In the genomic region with DNA sequence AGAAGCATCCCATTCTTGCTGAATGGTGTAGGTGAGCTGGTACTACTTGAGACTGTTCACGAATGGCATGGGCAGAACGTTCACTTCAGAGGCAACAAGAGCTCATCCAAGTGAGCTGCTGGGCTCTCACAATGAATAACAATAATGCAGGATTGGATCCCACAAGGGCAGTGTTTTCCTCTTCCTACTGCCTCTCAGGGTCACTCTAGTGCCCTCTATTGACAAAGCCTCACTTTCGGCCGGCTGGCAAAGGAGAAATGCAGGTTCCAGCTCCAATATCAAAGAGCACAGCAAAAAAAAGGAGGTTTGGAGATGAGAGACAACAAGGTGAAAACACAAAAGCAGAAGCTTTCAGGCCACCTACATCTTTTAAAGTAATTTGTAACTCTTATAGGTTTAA, we compare ENCODE assay signal across 11 cellular contexts.
DNase-seq lines count a peak whose midpoint lies in the region; ATAC-seq, FAIRE-seq and TF ChIP-seq lines count a peak whose summit lies in the region.
"Had no signal": no experiment of that assay in that cellular context is flagged by ENCODE, and none has a peak within 500 bp of the region (broad histone marks: within the 10 kb centered on the region; RNA-seq: fewer than 3 reads in every experiment).

No MANE protein-coding gene starts in this region.

- H3K4me2 ChIP-seq in SK-N-SH, result no peak overlapping the region
- no peak overlapping the region for H3K4me2 ChIP-seq in keratinocyte (ENCODE audit: control insufficient read depth, extremely low read depth, insufficient read depth, low read depth, low read length)

- no peaks in the 10 kb centered on the region for H3K9me1 ChIP-seq in keratinocyte (ENCODE audit: control insufficient read depth, extremely low read depth, insufficient read depth, low read length)

- H3K4me1 ChIP-seq in HEK293 (ENCODE audit: control insufficient read depth, insufficient read depth, low read length), result no peaks in the 10 kb centered on the region
- H3K4me1 ChIP-seq in SK-N-SH (ENCODE audit: control insufficient read depth in 1 of 2, insufficient read depth in 2 of 2, low read depth in 1 of 2, low read length in 1 of 2), result peaks cover 0 to 3% of the 10 kb centered on the region in 2 experiments; a peak in 1 of 4 replicates
- H3K4me1 ChIP-seq in keratinocyte (ENCODE audit: control insufficient read depth, extremely low read depth, insufficient read depth, low read length), result no peaks in the 10 kb centered on the region
- H3K4me1 ChIP-seq in suprapubic skin, result no peaks in the 10 kb centered on the region
- H3K4me1 ChIP-seq in esophagus muscularis mucosa, result peaks cover 0 to 11% (median 9%) of the 10 kb centered on the region in 4 donors

- peak; percentile 46 for TF ChIP-seq RAD21 in SK-N-SH (IDR thresholded peaks at IDR 0.05; ENCODE audit: low read length)

- H3K9ac ChIP-seq in SK-N-SH (no peak overlapping the region), keratinocyte (ENCODE audit: control insufficient read depth, extremely low read depth, insufficient read depth, low read length) (no peak overlapping the region)

- H3K27ac ChIP-seq in HEK293 (ENCODE audit: extremely low read depth, low read depth, low read length) (no peak overlapping the region), SK-N-SH (ENCODE audit: low read depth in 2 of 2, low read length in 1 of 2) (no peak overlapping the region), keratinocyte (ENCODE audit: control insufficient read depth, insufficient read depth, low read length) (no peak overlapping the region), suprapubic skin (no peak overlapping the region), esophagus muscularis mucosa (replicated peaks in 1 of 4) (no peak overlapping the region)
- H3K27ac ChIP-seq: neutrophil had no signal

- no peaks in the 10 kb centered on the region for H4K20me1 ChIP-seq in SK-N-SH (ENCODE audit: insufficient read depth)
- no peaks in the 10 kb centered on the region for H4K20me1 ChIP-seq in keratinocyte (ENCODE audit: control insufficient read depth, extremely low read depth, insufficient read depth, low read length)

- no peak for TF ChIP-seq POLR2A in suprapubic skin (IDR thresholded peaks at IDR 0.05)
- TF ChIP-seq POLR2A in esophagus muscularis mucosa (IDR thresholded peaks at IDR 0.05; ENCODE audit: low read depth), result no peak

- POLR2A ChIA-PET in HEK293 (lab: Yijun Ruan, JAX) (no interaction called here), SK-N-SH (lab: Yijun Ruan, JAX) (no interaction called here)

- H3K36me3 ChIP-seq in HEK293 (ENCODE audit: control insufficient read depth in 2 of 2, insufficient read depth in 1 of 2, low read length in 2 of 2) (no peaks in the 10 kb centered on the region), SK-N-SH (replicated peaks in 1 of 2; ENCODE audit: control insufficient read depth in 1 of 2, insufficient read depth in 2 of 2, low read length in 1 of 2) (no peaks in the 10 kb centered on the region), keratinocyte (ENCODE audit: control insufficient read depth in 2 of 2, extremely low read depth in 1 of 2, insufficient read depth in 2 of 2, low read length in 2 of 2) (no peaks in the 10 kb centered on the region), suprapubic skin (no peaks in the 10 kb centered on the region), esophagus muscularis mucosa (no peaks in the 10 kb centered on the region)
- H3K36me3 ChIP-seq: neutrophil had no signal

- H3K79me2 ChIP-seq in SK-N-SH (ENCODE audit: insufficient read depth) (no peaks in the 10 kb centered on the region), keratinocyte (ENCODE audit: control insufficient read depth, insufficient read depth, low read length) (no peaks in the 10 kb centered on the region)

- no peak for FAIRE-seq in keratinocyte (lab: Jason Lieb, UNC)

- in situ Hi-C loops in Caki2 (cut with HindIII; ENCODE audit: low pct_unique_long_range_greater_than_20kb, low sequenced_read_pairs), result no loop called here

- no peaks in the 10 kb centered on the region for H3K9me2 ChIP-seq in SK-N-SH

- peaks cover 6% of the 10 kb centered on the region for H3F3A ChIP-seq in SK-N-SH (replicated peaks; ENCODE audit: insufficient read depth)

- TF ChIP-seq EP300 in SK-N-SH (IDR thresholded peaks at IDR 0.05; ENCODE audit: borderline replicate concordance in 1 of 2, low read depth in 1 of 2, low read length in 1 of 2), result no peak
- TF ChIP-seq EP300 in suprapubic skin (IDR thresholded peaks at IDR 0.05), result no peak
- TF ChIP-seq EP300 in esophagus muscularis mucosa (IDR thresholded peaks at IDR 0.05), result no peak

- 13% methylated on average over 4 of the region's 4 CpGs for WGBS in SK-N-SH (ENCODE audit: low lambda C conversion rate)
- 53% methylated on average over 4 of the region's 4 CpGs for WGBS in suprapubic skin
- 64% methylated on average over 4 of the region's 4 CpGs for WGBS in esophagus muscularis mucosa

- H3K9me3 ChIP-seq in HEK293 (ENCODE audit: control insufficient read depth, insufficient read depth, low read depth, low read length) (no peaks in the 10 kb centered on the region), SK-N-SH (no peaks in the 10 kb centered on the region), keratinocyte (ENCODE audit: control insufficient read depth, low read depth, low read length) (no peaks in the 10 kb centered on the region), suprapubic skin (no peaks in the 10 kb centered on the region), esophagus muscularis mucosa (no peaks in the 10 kb centered on the region)
- H3K9me3 ChIP-seq: neutrophil had no signal

- dilution Hi-C loops in keratinocyte (cut with MboI; ENCODE audit: extremely low pct_ligation_motif_present, low sequenced_read_pairs), result no loop called here

- CTCF ChIA-PET in HEK293 (lab: Yijun Ruan, JAX), result interaction anchor here (0.6 to 3.7 kb wide), 17 partner anchors 10 to 1036 kb away, joined by 3 to 14 read pairs (median 4); no protein-coding TSS in a partner anchor
- CTCF ChIA-PET in SK-N-SH (lab: Yijun Ruan, JAX), result interaction anchor here (0.9 to 1.9 kb wide), 4 partner anchors 9 to 102 kb away, joined by 3 to 11 read pairs (median 5); no protein-coding TSS in a partner anchor

- no peaks in the 10 kb centered on the region; the same call in 1 of the 2 replicates for H3K27me3 ChIP-seq in SK-N-SH (ENCODE audit: insufficient read depth)
- H3K27me3 ChIP-seq in keratinocyte (ENCODE audit: control insufficient read depth, extremely low read depth, insufficient read depth, low read length), result no peaks in the 10 kb centered on the region
- no peaks in the 10 kb centered on the region for H3K27me3 ChIP-seq in suprapubic skin
- no peaks in the 10 kb centered on the region for H3K27me3 ChIP-seq in esophagus muscularis mucosa
- H3K27me3 ChIP-seq: neutrophil had no signal

- DNase-seq in Caki2 (ENCODE audit: low read depth) (peak; percentile 34), SK-N-SH (peak; percentile 5), keratinocyte (ENCODE audit: low read depth, low spot score) (no peak), suprapubic skin (ENCODE audit: low spot score in 2 of 2) (no peak), esophagus muscularis mucosa (ENCODE audit: extremely low spot score) (no peak), NCI-H187 (lab: John Stamatoyannopoulos, UW) (no peak)
- DNase-seq: activated CD4-positive, alpha-beta memory T cell treated with anti-CD3 and anti-CD28 coated beads for 36 hours; effector CD8-positive, alpha-beta T cell had no signal

- TF ChIP-seq CTCF in HEK293 (tag by site-specific recombination; IDR thresholded peaks at IDR 0.05) (no peak), SK-N-SH (IDR thresholded peaks at IDR 0.05) (peak; percentile 60), keratinocyte (optimal IDR thresholded peaks at IDR 0.05 in 1 of 3, IDR thresholded peaks at IDR 0.05 in 1 of 3, conservative IDR thresholded peaks at IDR 0.05 in 1 of 3; ENCODE audit: extremely low read depth in 1 of 3, insufficient read depth in 2 of 3, low read length in 3 of 3) (peak; percentile 18 to 59 (median 41)), suprapubic skin (IDR thresholded peaks at IDR 0.05) (no peak), esophagus muscularis mucosa (IDR thresholded peaks at IDR 0.05) (no peak)

- no peak for ATAC-seq in GM19452 (IDR thresholded peaks at IDR 0.05; ENCODE audit: unreplicated experiment)

- peak overlapping the region; percentile 72; the same call in 1 of the 2 replicates for H2AFZ ChIP-seq in SK-N-SH (ENCODE audit: low read depth)
- H2AFZ ChIP-seq in keratinocyte (ENCODE audit: control insufficient read depth, low read length), result no peak overlapping the region

- intact Hi-C loops in esophagus muscularis mucosa (cut with DNase I), result no loop called here

- H3K4me3 ChIP-seq in HEK293 (ENCODE audit: low read depth, low read length), result no peak overlapping the region
- H3K4me3 ChIP-seq in SK-N-SH (ENCODE audit: low read depth in 2 of 2, low read length in 1 of 2), result peak overlapping the region in 1 of 2 experiments; percentile 34; a peak in 1 of 4 replicates
- H3K4me3 ChIP-seq in keratinocyte (ENCODE audit: control insufficient read depth in 2 of 3, extremely low read depth in 1 of 3, insufficient read depth in 2 of 3, low read depth in 1 of 3, low read length in 3 of 3), result no peak overlapping the region
- H3K4me3 ChIP-seq in suprapubic skin, result no peak overlapping the region
- no peak overlapping the region for H3K4me3 ChIP-seq in esophagus muscularis mucosa

TF ChIP-seq in HEK293, 187 proteins besides CTCF, POLR2A, EP300 and RAD21 (continues in another document):
- TF ChIP-seq GFI1B (tag by site-specific recombination; IDR thresholded peaks at IDR 0.05), result no peak
- TF ChIP-seq SP2 (tag by site-specific recombination; IDR thresholded peaks at IDR 0.05), result no peak
- no peak for TF ChIP-seq ZXDB (tag by site-specific recombination; IDR thresholded peaks at IDR 0.05)
- TF ChIP-seq ZNF221 (tag by site-specific recombination; IDR thresholded peaks at IDR 0.05; ENCODE audit: borderline replicate concordance), result no peak
- no peak for TF ChIP-seq ZSCAN30 (tag by site-specific recombination; IDR thresholded peaks at IDR 0.05)
- TF ChIP-seq ZNF660 (tag by site-specific recombination; IDR thresholded peaks at IDR 0.05), result no peak
- 0 out of 2 replicates have a peak, but pooled peaks have one; percentile 16 for TF ChIP-seq ZNF654 (tag by site-specific recombination; IDR thresholded peaks at IDR 0.05; ENCODE audit: low read depth)

TF ChIP-seq in SK-N-SH, 30 proteins besides CTCF, POLR2A, EP300 and RAD21:
- peak; percentile 40 for TF ChIP-seq SMC3 (IDR thresholded peaks at IDR 0.05; ENCODE audit: low read depth, low read length)
- no peak for TF ChIP-seq SIN3A (IDR thresholded peaks at IDR 0.05; ENCODE audit: borderline replicate concordance, low read depth, low read length)
TF ChIP-seq in SK-N-SH: peak in this region for 1.

Comparison
In these comparisons a context has a peak if more than half of its experiments do, and no peak if none do; other contexts are left out.
1. DNase-seq: peak in Caki2 (single experiment) and SK-N-SH (single experiment); none in keratinocyte (single experiment), suprapubic skin (0 of 2), esophagus muscularis mucosa (single experiment) and NCI-H187 (0 of 2).
2. CTCF ChIP-seq: peak in SK-N-SH (single experiment) and keratinocyte (3 of 3); none in HEK293 (single experiment), suprapubic skin (0 of 2) and esophagus muscularis mucosa (0 of 3).